In the genomic region with DNA sequence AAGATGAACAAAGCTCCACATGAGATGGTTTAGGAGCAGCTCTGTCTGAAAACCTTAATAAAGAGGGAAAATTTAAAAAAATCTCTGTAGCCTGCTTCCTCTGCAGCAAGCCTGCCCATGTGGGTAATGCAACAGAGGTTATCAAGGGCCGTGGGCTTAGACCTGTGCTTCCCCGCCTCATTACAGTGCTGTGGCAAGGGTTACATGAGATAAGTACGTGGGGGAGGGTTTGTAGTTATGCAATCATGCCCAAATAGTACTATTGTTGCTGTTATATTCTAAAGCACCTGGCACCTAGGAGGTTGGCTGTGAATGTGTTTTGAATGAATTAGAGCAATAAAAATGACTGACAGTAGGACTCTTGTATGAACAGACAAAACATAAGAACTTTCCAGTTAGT, we compare ENCODE assay signal across 29 cellular contexts.
DNase-seq lines count a peak whose midpoint lies in the region; TF ChIP-seq lines count a peak whose summit lies in the region.
"Had no signal": no experiment of that assay in that cellular context is flagged by ENCODE, and none has a peak within 500 bp of the region (broad histone marks: within the 10 kb centered on the region; RNA-seq: fewer than 3 reads in every experiment).

No MANE protein-coding gene starts in this region.

- no peak overlapping the region for H3K4ac ChIP-seq in H9 (ENCODE audit: low read depth, low read length)

- H3K9me3 Mint-ChIP-seq in H9, result no peaks in the 10 kb centered on the region; a peak in 1 of 5 replicates
- H3K9me3 Mint-ChIP-seq: activated CD4-positive, alpha-beta memory T cell treated with anti-CD3 and anti-CD28 coated beads, Interleukin-2, amount 10 ng/mL, durations not matched to agents 7 days and 5 days; activated naive CD8-positive, alpha-beta T cell treated with anti-CD3 and anti-CD28 coated beads, Interleukin-2, amount 10 ng/mL, durations not matched to agents 7 days and 5 days; naive thymus-derived CD8-positive, alpha-beta T cell; stimulated activated naive B cell treated with anti-CD40 and anti-IgM and Interleukin-4, amounts not matched to agents 10 μg/mL and 1 μg/mL and 100 μg/mL, for 72 hours had no signal

- H3K36me3 Mint-ChIP-seq in H9 (ENCODE audit: insufficient read depth in 1 of 3, low read depth in 3 of 3), result no peaks in the 10 kb centered on the region
- H3K36me3 Mint-ChIP-seq: activated naive CD8-positive, alpha-beta T cell treated with anti-CD3 and anti-CD28 coated beads, Interleukin-2, amount 10 ng/mL, durations not matched to agents 7 days and 5 days; naive thymus-derived CD8-positive, alpha-beta T cell; stimulated activated naive B cell treated with anti-CD40 and anti-IgM and Interleukin-4, amounts not matched to agents 10 μg/mL and 1 μg/mL and 100 μg/mL, for 72 hours had no signal

- no peak overlapping the region for H3K4me3 Mint-ChIP-seq in H9
- H3K4me3 Mint-ChIP-seq: activated CD4-positive, alpha-beta memory T cell treated with anti-CD3 and anti-CD28 coated beads, Interleukin-2, amount 10 ng/mL, durations not matched to agents 7 days and 5 days; activated naive CD8-positive, alpha-beta T cell treated with anti-CD3 and anti-CD28 coated beads, Interleukin-2, amount 10 ng/mL, durations not matched to agents 7 days and 5 days; B cell; naive thymus-derived CD8-positive, alpha-beta T cell; stimulated activated naive B cell treated with anti-CD40 and anti-IgM and Interleukin-4, amounts not matched to agents 10 μg/mL and 1 μg/mL and 100 μg/mL, for 72 hours had no signal

- DNase-seq in DMS153 (lab: John Stamatoyannopoulos, UW), result peak; percentile 95
- peak; percentile 91 for DNase-seq in NCI-H1417 treated with DMSO at 0.1 percent for 48 hours (lab: John Stamatoyannopoulos, UW)
- peak; percentile 91 for DNase-seq in NCI-H748 (lab: John Stamatoyannopoulos, UW; ENCODE audit: unreplicated experiment)
- no peak for DNase-seq in H9
- DNase-seq in NAMALWA (ENCODE audit: low spot score), result no peak
- no peak for DNase-seq in ascending aorta (ENCODE audit: low spot score in 2 of 2)
- no peak for DNase-seq in GM23248
- DNase-seq: activated CD4-positive, alpha-beta memory T cell treated with anti-CD3 and anti-CD28 coated beads, Interleukin-2, amount 10 ng/mL, durations not matched to agents 7 days and 5 days; activated CD4-positive, CD25-positive, alpha-beta regulatory T cell treated with anti-CD3 and anti-CD28 coated beads, Interleukin-2, amount 50 U/mL, for 72 hours; activated effector memory CD4-positive, alpha-beta T cell treated with Interleukin-2 at 50 U/mL for 16 hours; activated naive CD8-positive, alpha-beta T cell treated with anti-CD3 and anti-CD28 coated beads, Interleukin-2, amount 10 ng/mL, durations not matched to agents 7 days and 5 days; DMS79; effector CD4-positive, alpha-beta T cell; GF-D8; GOT3; head of caudate nucleus; Kasumi-1; naive thymus-derived CD8-positive, alpha-beta T cell; NCI-H1092 treated with DMSO at 0.1 percent for 48 hours; NCI-H2081; NCI-H82; occipital lobe; SHP77; stimulated activated CD4-positive, alpha-beta T cell treated with anti-CD3 and anti-CD28 coated beads, Interleukin-4, amount 100 ng/mL, for 1 hour; stimulated activated naive B cell treated with anti-CD40 and anti-IgM and Interleukin-4, amounts not matched to agents 10 μg/mL and 1 μg/mL and 100 μg/mL, for 72 hours had no signal

- H3K9me2 ChIP-seq in GM23248 (ENCODE audit: insufficient read depth), result no peaks in the 10 kb centered on the region

- peaks cover 0 to 22% (median 20%) of the 10 kb centered on the region in 4 donors for H3K4me1 ChIP-seq in liver (ENCODE audit: control insufficient read depth in 4 of 4, insufficient read depth in 4 of 4, low read length in 3 of 4)
- H3K4me1 ChIP-seq in H9 (ENCODE audit: insufficient read depth, low read length), result no peaks in the 10 kb centered on the region
- no peaks in the 10 kb centered on the region for H3K4me1 ChIP-seq in ascending aorta
- no peaks in the 10 kb centered on the region for H3K4me1 ChIP-seq in GM23248 (ENCODE audit: insufficient read depth)

- H3K27me3 ChIP-seq in liver (ENCODE audit: control insufficient read depth in 4 of 4, insufficient read depth in 4 of 4, low read length in 3 of 4) (no peaks in the 10 kb centered on the region), H9 (ENCODE audit: insufficient read depth, low read length) (no peaks in the 10 kb centered on the region), ascending aorta (no peaks in the 10 kb centered on the region), GM23248 (replicated peaks; ENCODE audit: insufficient read depth) (peaks cover 4% of the 10 kb centered on the region; the same call in 1 of the 2 replicates)

- H3K27me3 Mint-ChIP-seq in H9 (ENCODE audit: low read depth), result peaks cover 1% of the 10 kb centered on the region; the same call in 1 of the 2 replicates

- no peaks in the 10 kb centered on the region for H4K20me1 ChIP-seq in H9 (ENCODE audit: control insufficient read depth, insufficient read depth, insufficient read length)
- H4K20me1 ChIP-seq in GM23248 (ENCODE audit: insufficient read depth), result no peaks in the 10 kb centered on the region

- H2BK15ac ChIP-seq in H9 (ENCODE audit: low read depth, low read length), result no peak overlapping the region

- H4K91ac ChIP-seq in H9 (ENCODE audit: insufficient read length, low read depth, low read length), result no peak overlapping the region

- H3K23ac ChIP-seq in H9 (ENCODE audit: insufficient read length, low read depth, low read length), result no peak overlapping the region

- H3K36me3 ChIP-seq in liver (ENCODE audit: control insufficient read depth in 4 of 4, insufficient read depth in 3 of 4, low read depth in 1 of 4, low read length in 3 of 4), result peaks cover 0 to 3% (median 0%) of the 10 kb centered on the region in 4 donors
- H3K36me3 ChIP-seq in ascending aorta, result no peaks in the 10 kb centered on the region
- no peaks in the 10 kb centered on the region for H3K36me3 ChIP-seq in GM23248 (ENCODE audit: low read depth)
- H3K36me3 ChIP-seq: suprapubic skin had no signal

- no peaks in the 10 kb centered on the region for H3K9me3 ChIP-seq in liver (ENCODE audit: control insufficient read depth in 4 of 4, low read length in 3 of 4)
- no peaks in the 10 kb centered on the region for H3K9me3 ChIP-seq in H9 (ENCODE audit: control insufficient read depth, low read depth, low read length)
- H3K9me3 ChIP-seq in ascending aorta, result no peaks in the 10 kb centered on the region
- no peaks in the 10 kb centered on the region for H3K9me3 ChIP-seq in GM23248 (ENCODE audit: low read depth)
- H3K9me3 ChIP-seq: suprapubic skin had no signal

- in situ Hi-C loops in GM23248 (cut with MboI), result no loop called here

- H3K4me2 ChIP-seq in H9 (ENCODE audit: insufficient read depth, insufficient read length, low read length), result no peak overlapping the region
- H3K4me2 ChIP-seq in GM23248 (ENCODE audit: unreplicated experiment), result no peak overlapping the region

- no peaks in the 10 kb centered on the region for H3F3A ChIP-seq in GM23248 (ENCODE audit: insufficient read depth)

- H3K18ac ChIP-seq in H9 (ENCODE audit: insufficient read length, low read depth, low read length), result no peak overlapping the region

- no peak overlapping the region for H2BK5ac ChIP-seq in H9 (ENCODE audit: insufficient read length, low read length)

- peaks cover 23 to 36% of the 10 kb centered on the region in 2 experiments for H3K4me1 Mint-ChIP-seq in H9
- H3K4me1 Mint-ChIP-seq: activated CD4-positive, alpha-beta memory T cell treated with anti-CD3 and anti-CD28 coated beads, Interleukin-2, amount 10 ng/mL, durations not matched to agents 7 days and 5 days; activated naive CD8-positive, alpha-beta T cell treated with anti-CD3 and anti-CD28 coated beads, Interleukin-2, amount 10 ng/mL, durations not matched to agents 7 days and 5 days; naive thymus-derived CD8-positive, alpha-beta T cell had no signal

- H2BK120ac ChIP-seq in H9 (ENCODE audit: low read depth, low read length, poor library complexity, severe bottlenecking), result no peak overlapping the region

- 26% methylated on average over 3 of the region's 3 CpGs for WGBS in liver
- no CpG with 5 or more reads among the region's 3 CpGs for WGBS in H9 (ENCODE audit: extremely low coverage, insufficient read length, low lambda C conversion rate)
- 31 to 35% methylated on average over 3 of the region's 3 CpGs for WGBS in GM23248 (ENCODE audit: low coverage in 1 of 2, low lambda C conversion rate in 2 of 2, missing lambda C conversion rate in 2 of 2), 2 experiments

- no peak overlapping the region for H2AFZ ChIP-seq in H9 (ENCODE audit: low read length)
- H2AFZ ChIP-seq in GM23248, result no peak overlapping the region

- no peaks in the 10 kb centered on the region for H3K79me1 ChIP-seq in H9 (ENCODE audit: insufficient read depth, low read depth, low read length, poor library complexity, severe bottlenecking)

- H4K5ac ChIP-seq in H9 (ENCODE audit: insufficient read length, low read depth, low read length), result no peak overlapping the region

- H3K4me3 ChIP-seq in liver (ENCODE audit: low read depth in 1 of 3, low read length in 3 of 3) (no peak overlapping the region), ascending aorta (no peak overlapping the region), GM23248 (no peak overlapping the region)
- H3K4me3 ChIP-seq: suprapubic skin had no signal

- H3K9ac ChIP-seq in liver (ENCODE audit: low read depth in 1 of 2, low read length in 2 of 2), result no peak overlapping the region
- no peak overlapping the region for H3K9ac ChIP-seq in H9 (ENCODE audit: extremely low read depth, insufficient read length, low read length)
- no peak overlapping the region for H3K9ac ChIP-seq in GM23248

- H2AK5ac ChIP-seq in H9 (ENCODE audit: insufficient read length, low read length), result no peak overlapping the region

- no peaks in the 10 kb centered on the region for H3K23me2 ChIP-seq in H9 (ENCODE audit: insufficient read length, low read depth, low read length, poor library complexity, severe bottlenecking)

- no peak for TF ChIP-seq CTCF in liver (IDR thresholded peaks at IDR 0.05; ENCODE audit: low read depth, low read length, missing input control)
- TF ChIP-seq CTCF in H9 (conservative IDR thresholded peaks at IDR 0.05), result no peak
- no peak for TF ChIP-seq CTCF in ascending aorta (IDR thresholded peaks at IDR 0.05)

- H2BK12ac ChIP-seq in H9 (ENCODE audit: insufficient read length, low read depth, low read length), result no peak overlapping the region

- H3K27ac ChIP-seq in liver (ENCODE audit: low read depth in 1 of 2, low read length in 2 of 2), result no peak overlapping the region
- no peak overlapping the region for H3K27ac ChIP-seq in H9 (ENCODE audit: insufficient read length, low read depth, low read length)
- H3K27ac ChIP-seq in ascending aorta, result no peak overlapping the region
- no peak overlapping the region for H3K27ac ChIP-seq in GM23248
- H3K27ac ChIP-seq: epithelial cell of prostate, suprapubic skin had no signal

- H3K27ac Mint-ChIP-seq in H9, result no peak overlapping the region
- H3K27ac Mint-ChIP-seq: activated CD4-positive, alpha-beta memory T cell treated with anti-CD3 and anti-CD28 coated beads, Interleukin-2, amount 10 ng/mL, durations not matched to agents 7 days and 5 days; activated naive CD8-positive, alpha-beta T cell treated with anti-CD3 and anti-CD28 coated beads, Interleukin-2, amount 10 ng/mL, durations not matched to agents 7 days and 5 days; B cell; naive thymus-derived CD8-positive, alpha-beta T cell; stimulated activated naive B cell treated with anti-CD40 and anti-IgM and Interleukin-4, amounts not matched to agents 10 μg/mL and 1 μg/mL and 100 μg/mL, for 72 hours had no signal

- H3T11ph ChIP-seq in H9 (ENCODE audit: low read length), result no peak overlapping the region

- H4K8ac ChIP-seq in H9 (replicated peaks; ENCODE audit: insufficient read length, low read depth, low read length), result no peak overlapping the region

- H2BK20ac ChIP-seq in H9 (ENCODE audit: low read depth, low read length, poor library complexity, severe bottlenecking), result no peak overlapping the region

- H3K56ac ChIP-seq in H9 (ENCODE audit: insufficient read length, low read depth, low read length), result no peak overlapping the region

- H3K14ac ChIP-seq in H9 (ENCODE audit: insufficient read depth, low read length), result no peak overlapping the region

- intact Hi-C loops in ascending aorta (cut with DNase I), result no loop called here

- TF ChIP-seq RAD21 in liver (IDR thresholded peaks at IDR 0.05), result peak in 1 of 2 donors; percentile 14

- H3K79me2 ChIP-seq in H9 (ENCODE audit: insufficient read depth, low read length) (no peaks in the 10 kb centered on the region), GM23248 (ENCODE audit: insufficient read depth) (no peaks in the 10 kb centered on the region)

Comparison
In these comparisons a context has a peak if more than half of its experiments do, and no peak if none do; other contexts are left out.
1. DNase-seq: peak in DMS153 (single experiment), NCI-H1417 treated with DMSO at 0.1 percent for 48 hours (single experiment) and NCI-H748 (single experiment); none in H9 (single experiment), NAMALWA (single experiment), ascending aorta (0 of 2) and GM23248 (single experiment).